Comparison of ENCODE assay signal across 8 cellular contexts in genomic region chr7:33107136-33108066, GRCh38. TPM values are rescaled to one million over a fixed set of nuclear protein-coding genes. Genes with fewer than 3 reads are reported as not detected.
DNase-seq lines count a peak whose midpoint lies in the region; ATAC-seq and TF ChIP-seq lines count a peak whose summit lies in the region.

No MANE protein-coding gene starts in this region.

- H3K27ac ChIP-seq in iPS DF 6.9 (ENCODE audit: low read length): no peak overlapping the region

- H3K36me3 ChIP-seq in NT2/D1 (ENCODE audit: insufficient read depth, insufficient read length, low read length) (peaks cover 35% of the 10 kb centered on the region), iPS DF 6.9 (ENCODE audit: control insufficient read depth, insufficient read depth, low read length) (no peaks in the 10 kb centered on the region; the same call in 1 of the 2 replicates), skeletal muscle satellite cell (ENCODE audit: insufficient read depth, low read length) (peaks cover 10% of the 10 kb centered on the region)

- H3K27me3 ChIP-seq in NT2/D1 (ENCODE audit: insufficient read depth, insufficient read length): peaks cover 5% of the 10 kb centered on the region
- no peaks in the 10 kb centered on the region; the same call in 1 of the 2 replicates for H3K27me3 ChIP-seq in iPS DF 6.9 (ENCODE audit: control insufficient read depth, insufficient read depth, low read length)
- peaks cover 6% of the 10 kb centered on the region for H3K27me3 ChIP-seq in skeletal muscle satellite cell (ENCODE audit: control insufficient read depth, insufficient read depth, low read length)

- peak; percentile 22 for ATAC-seq in HG03175 (IDR thresholded peaks at IDR 0.05; ENCODE audit: unreplicated experiment)

- TF ChIP-seq CTCF in AG09319 (IDR thresholded peaks at IDR 0.05; ENCODE audit: low read depth, low read length) (peak; percentile 39), GM12864 (IDR thresholded peaks at IDR 0.05; ENCODE audit: low read depth, low read length, missing control alignments) (peak; percentile 40)

- DNase-seq in AG09319 (ENCODE audit: extremely low read depth, low read depth) (peak; percentile 11), GM12864 (ENCODE audit: low read depth) (no peak), NT2/D1 (ENCODE audit: low read depth, low spot score) (peak; percentile 56), amniotic stem cell (lab: John Stamatoyannopoulos, UW) (peak; percentile 20), iPS DF 6.9 (ENCODE audit: low read depth, low spot score) (peak; percentile 35), NCI-H2196 treated with DMSO at 0.1 percent for 48 hours (lab: John Stamatoyannopoulos, UW; ENCODE audit: unreplicated experiment) (no peak)

- WGBS in iPS DF 6.9 (ENCODE audit: insufficient coverage, insufficient read length): no CpG with 5 or more reads among the region's 7 CpGs

- no peaks in the 10 kb centered on the region for H3K9me3 ChIP-seq in NT2/D1 (ENCODE audit: insufficient read depth, low read length)
- no peaks in the 10 kb centered on the region for H3K9me3 ChIP-seq in iPS DF 6.9 (ENCODE audit: control insufficient read depth, insufficient read depth, low read length)
- H3K9me3 ChIP-seq in skeletal muscle satellite cell (replicated peaks; ENCODE audit: low read length): no peaks in the 10 kb centered on the region

- no peak overlapping the region for H3K9ac ChIP-seq in NT2/D1 (ENCODE audit: insufficient read length, low read depth)
- peak overlapping the region; percentile 86 for H3K9ac ChIP-seq in skeletal muscle satellite cell (ENCODE audit: low read depth, low read length)

- H3K4me1 ChIP-seq in NT2/D1 (ENCODE audit: insufficient read depth, insufficient read length): no peaks in the 10 kb centered on the region
- no peaks in the 10 kb centered on the region; the same call in 1 of the 2 replicates for H3K4me1 ChIP-seq in iPS DF 6.9 (ENCODE audit: control insufficient read depth, insufficient read depth, low read length)
- H3K4me1 ChIP-seq in skeletal muscle satellite cell (ENCODE audit: control insufficient read depth, insufficient read depth, low read length): peaks cover 14% of the 10 kb centered on the region

- H3K4me3 ChIP-seq in GM12864 (ENCODE audit: low read depth, low read length) (peak overlapping the region; percentile 92; the same call in 1 of the 2 replicates), NT2/D1 (ENCODE audit: insufficient read length, low read depth) (no peak overlapping the region), iPS DF 6.9 (ENCODE audit: low read length) (no peak overlapping the region), skeletal muscle satellite cell (ENCODE audit: low read length) (peak overlapping the region; percentile 92)

- H3K4me2 ChIP-seq in skeletal muscle satellite cell (ENCODE audit: low read length): peak overlapping the region; percentile 94

RNA-seq across cellular contexts. Expression of gene RP9, which starts 1.8 kb away (rescaled TPM):
- 5.1 and 6.1 TPM in 2 replicates for total RNA-seq in skeletal muscle satellite cell (2012; rRNA removed)

RNA-seq across cellular contexts. Expression of gene BBS9, which starts 22.0 kb away (rescaled TPM):
- total RNA-seq in skeletal muscle satellite cell (2012; rRNA removed): 8.9 and 12.7 TPM in 2 replicates

RNA-seq across cellular contexts. Expression of gene NT5C3A, which starts 44.8 kb away (rescaled TPM):
- 14.7 and 23.2 TPM in 2 replicates for total RNA-seq in skeletal muscle satellite cell (2012; rRNA removed)

Comparison
In these comparisons a context has a peak if more than half of its experiments do, and no peak if none do; other contexts are left out.
1. DNase-seq: peak in AG09319 (single experiment), NT2/D1 (single experiment), amniotic stem cell (single experiment) and iPS DF 6.9 (single experiment); none in GM12864 (single experiment) and NCI-H2196 treated with DMSO at 0.1 percent for 48 hours (single experiment).
2. H3K4me3 ChIP-seq: peak in GM12864 (single experiment) and skeletal muscle satellite cell (single experiment); none in NT2/D1 (single experiment) and iPS DF 6.9 (single experiment).